17 cellular contexts compared by ENCODE assay signal in genomic region chr3:37182816-37183215, GRCh38. TPM values are rescaled to one million over a fixed set of nuclear protein-coding genes. Genes with fewer than 3 reads are reported as not detected.
DNase-seq lines count a peak whose midpoint lies in the region; ATAC-seq and TF ChIP-seq lines count a peak whose summit lies in the region.
"Had no signal": no experiment of that assay in that cellular context is flagged by ENCODE, and none has a peak within 500 bp of the region (broad histone marks: within the 10 kb centered on the region; RNA-seq: fewer than 3 reads in every experiment).

No MANE protein-coding gene starts in this region.

- TF ChIP-seq POLR2A in prostate gland (IDR thresholded peaks at IDR 0.05): no peak

- H3K9me2 ChIP-seq in SK-N-SH: no peaks in the 10 kb centered on the region

- H3F3A ChIP-seq in SK-N-SH (replicated peaks; ENCODE audit: insufficient read depth): peaks cover 36% of the 10 kb centered on the region

- no peaks in the 10 kb centered on the region for H3K27me3 Mint-ChIP-seq in type B pancreatic cell
- H3K27me3 Mint-ChIP-seq: activated T-cell treated with anti-CD3 and anti-CD28 coated beads, Interleukin-2, amount 50 U/mL, for 24 hours had no signal

- intact Hi-C loops in prostate gland (cut with DNase I): no loop called here

- DNase-seq in SK-N-SH (no peak), epithelial cell of prostate (ENCODE audit: low read depth, low spot score) (no peak), prostate gland (ENCODE audit: low spot score) (no peak), type B pancreatic cell (ENCODE audit: extremely low spot score, unreplicated experiment) (no peak), G401 (ENCODE audit: low spot score) (no peak), AG08395 (ENCODE audit: low spot score) (no peak), NCI-H1092 treated with DMSO at 0.1 percent for 48 hours (lab: John Stamatoyannopoulos, UW) (no peak)
- DNase-seq: activated CD4-positive, alpha-beta T cell treated with anti-CD3 and anti-CD28 coated beads, Interleukin-2, amount 50 U/mL, for 4 hours; activated T-cell treated with anti-CD3 and anti-CD28 coated beads, Interleukin-2, amount 50 U/mL, for 24 hours; endodermal cell; mucosa of descending colon; NCI-H1694 treated with DMSO at 0.1 percent for 48 hours; NCI-H510A had no signal

- H3K4me3 ChIP-seq in SK-N-SH (ENCODE audit: low read depth in 2 of 2, low read length in 1 of 2): no peak overlapping the region
- H3K4me3 ChIP-seq in prostate gland: no peak overlapping the region
- H3K4me3 ChIP-seq: cardiac muscle cell, mucosa of descending colon had no signal

- H3K27ac Mint-ChIP-seq in type B pancreatic cell: peak overlapping the region; percentile 88
- H3K27ac Mint-ChIP-seq: activated naive CD4-positive, alpha-beta T cell treated with anti-CD3 and anti-CD28 coated beads, Interleukin-2, amount 50 U/mL, for 72 hours; activated T-cell treated with anti-CD3 and anti-CD28 coated beads, Interleukin-2, amount 50 U/mL, for 24 hours; endodermal cell had no signal

- peaks cover 4 to 36% of the 10 kb centered on the region in 2 experiments for H3K4me1 ChIP-seq in SK-N-SH (ENCODE audit: control insufficient read depth in 1 of 2, insufficient read depth in 2 of 2, low read depth in 1 of 2, low read length in 1 of 2)
- H3K4me1 ChIP-seq in prostate gland (replicated peaks): peaks cover 3% of the 10 kb centered on the region

- peak overlapping the region; percentile 73; the same call in 1 of the 2 replicates for H3K4me2 ChIP-seq in SK-N-SH

- H3K9me3 Mint-ChIP-seq in type B pancreatic cell: no peaks in the 10 kb centered on the region
- H3K9me3 Mint-ChIP-seq: activated naive CD4-positive, alpha-beta T cell treated with anti-CD3 and anti-CD28 coated beads, Interleukin-2, amount 50 U/mL, for 72 hours; activated T-cell treated with anti-CD3 and anti-CD28 coated beads, Interleukin-2, amount 50 U/mL, for 24 hours; endodermal cell had no signal

- TF ChIP-seq CTCF in SK-N-SH (IDR thresholded peaks at IDR 0.05) (no peak), prostate gland (IDR thresholded peaks at IDR 0.05) (no peak), type B pancreatic cell (conservative IDR thresholded peaks at IDR 0.05) (no peak)

- peak overlapping the region; percentile 56; the same call in 1 of the 2 replicates for H3K9ac ChIP-seq in SK-N-SH

- peaks cover 24% of the 10 kb centered on the region for H3K4me1 Mint-ChIP-seq in type B pancreatic cell (ENCODE audit: unreplicated experiment)

- H3K27ac ChIP-seq in SK-N-SH (ENCODE audit: low read depth in 2 of 2, low read length in 1 of 2): peak overlapping the region; percentile 18 to 98; a peak in 3 of 4 replicates
- peak overlapping the region; percentile 98 for H3K27ac ChIP-seq in epithelial cell of prostate
- H3K27ac ChIP-seq in prostate gland: peak overlapping the region; percentile 63 to 64
- H3K27ac ChIP-seq: 22Rv1 had no signal

- POLR2A ChIA-PET in SK-N-SH (lab: Yijun Ruan, JAX): no interaction called here

- ATAC-seq in SK-N-SH treated with all-trans-retinoic acid at 6 μM for 48 hours: no peak
- ATAC-seq: activated naive CD4-positive, alpha-beta T cell treated with anti-CD3 and anti-CD28 coated beads, Interleukin-2, amount 50 U/mL, for 72 hours had no signal

- no peak overlapping the region for H3K4me3 Mint-ChIP-seq in type B pancreatic cell
- H3K4me3 Mint-ChIP-seq: activated T-cell treated with anti-CD3 and anti-CD28 coated beads, Interleukin-2, amount 50 U/mL, for 24 hours; endodermal cell had no signal

- TF ChIP-seq EP300 in SK-N-SH (IDR thresholded peaks at IDR 0.05; ENCODE audit: borderline replicate concordance in 1 of 2, low read depth in 1 of 2, low read length in 1 of 2): no peak

- H4K20me1 ChIP-seq in SK-N-SH (ENCODE audit: insufficient read depth): no peaks in the 10 kb centered on the region

- peak overlapping the region; percentile 87 for H2AFZ ChIP-seq in SK-N-SH (ENCODE audit: low read depth)

- H3K79me2 ChIP-seq in SK-N-SH (ENCODE audit: insufficient read depth): peaks cover 49% of the 10 kb centered on the region

- no peaks in the 10 kb centered on the region for H3K36me3 Mint-ChIP-seq in type B pancreatic cell
- H3K36me3 Mint-ChIP-seq: activated naive CD4-positive, alpha-beta T cell treated with anti-CD3 and anti-CD28 coated beads, Interleukin-2, amount 50 U/mL, for 72 hours had no signal

- no peaks in the 10 kb centered on the region for H3K27me3 ChIP-seq in SK-N-SH (ENCODE audit: insufficient read depth)
- H3K27me3 ChIP-seq in prostate gland (replicated peaks; ENCODE audit: insufficient read depth): no peaks in the 10 kb centered on the region
- H3K27me3 ChIP-seq: cardiac muscle cell had no signal

- TF ChIP-seq RAD21 in SK-N-SH (IDR thresholded peaks at IDR 0.05; ENCODE audit: low read length): no peak

- H3K9me3 ChIP-seq in SK-N-SH (no peaks in the 10 kb centered on the region), prostate gland (no peaks in the 10 kb centered on the region)
- H3K9me3 ChIP-seq: mucosa of descending colon had no signal

- H3K36me3 ChIP-seq in SK-N-SH (replicated peaks in 1 of 2; ENCODE audit: control insufficient read depth in 1 of 2, insufficient read depth in 2 of 2, low read length in 1 of 2) (peaks cover 3 to 9% of the 10 kb centered on the region in 2 experiments), prostate gland (no peaks in the 10 kb centered on the region)
- H3K36me3 ChIP-seq: cardiac muscle cell had no signal

- in situ Hi-C loops in G401 (cut with HindIII; ENCODE audit: low sequenced_read_pairs): no loop called here

- CTCF ChIA-PET in SK-N-SH (lab: Yijun Ruan, JAX): interaction anchor here (0.7 to 1.6 kb wide), 2 partner anchors 31 to 1968 kb away, joined by 3 to 6 read pairs; no protein-coding TSS in a partner anchor

TF ChIP-seq in SK-N-SH, 30 proteins besides CTCF, POLR2A, EP300 and RAD21 (continues in another document):
- TF ChIP-seq FOXM1 (IDR thresholded peaks at IDR 0.05; ENCODE audit: low read depth): no peak
- TF ChIP-seq RXRA (IDR thresholded peaks at IDR 0.05; ENCODE audit: borderline replicate concordance, low read depth): no peak
- TF ChIP-seq ZBTB33 (IDR thresholded peaks at IDR 0.05; ENCODE audit: borderline replicate concordance, low read depth): no peak
- TF ChIP-seq YY1 (IDR thresholded peaks at IDR 0.05; ENCODE audit: low read depth): no peak
- TF ChIP-seq SMC3 (IDR thresholded peaks at IDR 0.05; ENCODE audit: low read depth, low read length): no peak
- TF ChIP-seq ELF1 (IDR thresholded peaks at IDR 0.05): no peak
- TF ChIP-seq TCF12 (IDR thresholded peaks at IDR 0.05): no peak
- no peak for TF ChIP-seq JUND (IDR thresholded peaks at IDR 0.05)
- no peak for TF ChIP-seq FOXJ3 (CRISPR knock-in tag; IDR thresholded peaks at IDR 0.05)
- no peak for TF ChIP-seq TEAD4 (IDR thresholded peaks at IDR 0.05; ENCODE audit: borderline replicate concordance, insufficient read depth)

TF ChIP-seq in SK-N-SH treated with all-trans-retinoic acid at 6 μM for 48 hours, 23 proteins besides CTCF, POLR2A, EP300 and RAD21:
- TF ChIP-seq POU6F1 (CRISPR knock-in tag; IDR thresholded peaks at IDR 0.05; ENCODE audit: borderline replicate concordance, low read depth) (no peak), CSDC2 (CRISPR knock-in tag; IDR thresholded peaks at IDR 0.05) (no peak), ZFP30 (CRISPR knock-in tag; IDR thresholded peaks at IDR 0.05) (no peak), PPARA (CRISPR knock-in tag; IDR thresholded peaks at IDR 0.05; ENCODE audit: borderline replicate concordance) (no peak), BACH2 (CRISPR knock-in tag; IDR thresholded peaks at IDR 0.05; ENCODE audit: borderline replicate concordance) (no peak), ISL1 (CRISPR knock-in tag; IDR thresholded peaks at IDR 0.05) (no peak), ARNTL (CRISPR knock-in tag; IDR thresholded peaks at IDR 0.05; ENCODE audit: borderline replicate concordance, low read depth) (no peak), ZFP3 (CRISPR knock-in tag; IDR thresholded peaks at IDR 0.05) (no peak), ESRRG (CRISPR knock-in tag; IDR thresholded peaks at IDR 0.05) (no peak), TCF4 (CRISPR knock-in tag; IDR thresholded peaks at IDR 0.05; ENCODE audit: borderline replicate concordance) (no peak), SNAI2 (CRISPR knock-in tag; IDR thresholded peaks at IDR 0.05) (no peak)
- TF ChIP-seq, protein P1, sequence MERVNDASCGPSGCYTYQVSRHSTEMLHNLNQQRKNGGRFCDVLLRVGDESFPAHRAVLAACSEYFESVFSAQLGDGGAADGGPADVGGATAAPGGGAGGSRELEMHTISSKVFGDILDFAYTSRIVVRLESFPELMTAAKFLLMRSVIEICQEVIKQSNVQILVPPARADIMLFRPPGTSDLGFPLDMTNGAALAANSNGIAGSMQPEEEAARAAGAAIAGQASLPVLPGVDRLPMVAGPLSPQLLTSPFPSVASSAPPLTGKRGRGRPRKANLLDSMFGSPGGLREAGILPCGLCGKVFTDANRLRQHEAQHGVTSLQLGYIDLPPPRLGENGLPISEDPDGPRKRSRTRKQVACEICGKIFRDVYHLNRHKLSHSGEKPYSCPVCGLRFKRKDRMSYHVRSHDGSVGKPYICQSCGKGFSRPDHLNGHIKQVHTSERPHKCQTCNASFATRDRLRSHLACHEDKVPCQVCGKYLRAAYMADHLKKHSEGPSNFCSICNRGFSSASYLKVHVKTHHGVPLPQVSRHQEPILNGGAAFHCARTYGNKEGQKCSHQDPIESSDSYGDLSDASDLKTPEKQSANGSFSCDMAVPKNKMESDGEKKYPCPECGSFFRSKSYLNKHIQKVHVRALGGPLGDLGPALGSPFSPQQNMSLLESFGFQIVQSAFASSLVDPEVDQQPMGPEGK (CRISPR knock-in tag; IDR thresholded peaks at IDR 0.05; ENCODE audit: borderline replicate concordance): no peak
TF ChIP-seq in SK-N-SH treated with all-trans-retinoic acid at 6 μM for 48 hours: peak in this region for 0.

RNA-seq across cellular contexts. Expression of gene LRRFIP2, which starts 8.4 kb away (rescaled TPM):
- polyA plus RNA-seq in SK-N-SH (2012; rRNA removed): 27.2 and 29.8 TPM in 2 replicates
- 35.1 and 44.4 TPM in 2 replicates for polyA plus RNA-seq in SK-N-SH (2012; cell fraction: cytosol; rRNA removed)
- polyA plus RNA-seq in SK-N-SH (2012; cell fraction: nucleus; rRNA removed): 24.2 and 39.5 TPM in 2 replicates
- total RNA-seq in prostate gland: 100 to 1,000 TPM; 102 to 134 TPM
- 63.5 and 68.5 TPM in 2 replicates for total RNA-seq in type B pancreatic cell (ENCODE audit: low replicate concordance)
- total RNA-seq in G401 (2014; rRNA removed; shearing (Covaris generic)): 63.3 and 90.5 TPM in 2 replicates
